In genomic region chr15:80972276-80972675, GRCh38 we compare ENCODE assay signal across 27 cellular contexts.
"Had no signal": no experiment of that assay in that cellular context is flagged by ENCODE, and none has a peak within 500 bp of the region (broad histone marks: within the 10 kb centered on the region; RNA-seq: fewer than 3 reads in every experiment).

No MANE protein-coding gene starts in this region.

- H3K9me3 ChIP-seq: adrenal gland, SJCRH30 had no signal

- H3K27me3 Mint-ChIP-seq: activated CD4-positive, alpha-beta T cell treated with anti-CD3 and anti-CD28 coated beads, Interleukin-2, amount 10 ng/mL, durations not matched to agents 24 days and 14 days; activated T-cell treated with anti-CD3 and anti-CD28 coated beads, Interleukin-2, amount 50 U/mL, for 24 hours; brain had no signal

- H3K4me1 ChIP-seq: adrenal gland had no signal

- H3K27ac ChIP-seq: adrenal gland, KMS-11, SJCRH30, SK-N-MC, WERI-Rb-1 had no signal

- H3K27ac Mint-ChIP-seq: activated CD4-positive, alpha-beta T cell treated with anti-CD3 and anti-CD28 coated beads, Interleukin-2, amount 10 ng/mL, durations not matched to agents 24 days and 14 days; activated CD8-positive, alpha-beta T cell treated with anti-CD3 and anti-CD28 coated beads, Interleukin-2, amount 10 ng/mL, durations not matched to agents 7 days and 5 days; activated T-cell treated with anti-CD3 and anti-CD28 coated beads, Interleukin-2, amount 50 U/mL, for 24 hours had no signal

- DNase-seq: activated CD4-positive, alpha-beta T cell treated with anti-CD3 and anti-CD28 coated beads for 1 hour; activated CD4-positive, alpha-beta T cell treated with anti-CD3 and anti-CD28 coated beads, Interleukin-2, amount 10 ng/mL, durations not matched to agents 24 days and 14 days; activated CD4-positive, alpha-beta T cell treated with anti-CD3 and anti-CD28 coated beads, Interleukin-2, amount 50 U/mL, for 48 hours; activated CD4-positive, CD25-positive, alpha-beta regulatory T cell; activated CD8-positive, alpha-beta T cell treated with anti-CD3 and anti-CD28 coated beads, Interleukin-2, amount 10 ng/mL, durations not matched to agents 7 days and 5 days; activated gamma-delta T cell treated with Interleukin-2 at 50 U/mL for 16 hours; activated naive CD4-positive, alpha-beta T cell treated with anti-CD3 and anti-CD28 coated beads, Interleukin-2, amount 50 U/mL, for 16 hours; activated T-cell treated with anti-CD3 and anti-CD28 coated beads, Interleukin-2, amount 50 U/mL, for 24 hours; caudate nucleus; MM.1S; MV-4-11; NCI-H1092; NCI-H1436 treated with DMSO at 0.1 percent for 48 hours; NCI-H1694 treated with DMSO at 0.1 percent for 48 hours; NCI-H2029; NCI-H345; NCI-H524 treated with DMSO at 0.1 percent for 48 hours; SHP77; SJCRH30; T1000; WERI-Rb-1 had no signal

- FAIRE-seq: bronchial epithelial cell had no signal

- H3K4me2 ChIP-seq: KMS-11 had no signal

- H3K4me3 ChIP-seq: adrenal gland, SJCRH30, SK-N-MC had no signal

- H3K27me3 ChIP-seq: adrenal gland, SJCRH30 had no signal

- H3K9ac ChIP-seq: KMS-11 had no signal

- H3K36me3 ChIP-seq: adrenal gland had no signal

- H3K4me3 Mint-ChIP-seq: activated CD4-positive, alpha-beta T cell treated with anti-CD3 and anti-CD28 coated beads, Interleukin-2, amount 10 ng/mL, durations not matched to agents 24 days and 14 days; activated CD8-positive, alpha-beta T cell treated with anti-CD3 and anti-CD28 coated beads, Interleukin-2, amount 10 ng/mL, durations not matched to agents 7 days and 5 days; activated T-cell treated with anti-CD3 and anti-CD28 coated beads, Interleukin-2, amount 50 U/mL, for 24 hours; brain had no signal

- H3K9me3 Mint-ChIP-seq: activated CD4-positive, alpha-beta T cell treated with anti-CD3 and anti-CD28 coated beads, Interleukin-2, amount 10 ng/mL, durations not matched to agents 24 days and 14 days; activated T-cell treated with anti-CD3 and anti-CD28 coated beads, Interleukin-2, amount 50 U/mL, for 24 hours; brain had no signal

- ATAC-seq: activated CD8-positive, alpha-beta T cell treated with anti-CD3 and anti-CD28 coated beads, Interleukin-2, amount 10 ng/mL, durations not matched to agents 7 days and 5 days; Panc1 had no signal
